8 cellular contexts compared by ENCODE assay signal in genomic region chr11:64762916-64763803, GRCh38. TPM values are rescaled to one million over a fixed set of nuclear protein-coding genes. Genes with fewer than 3 reads are reported as not detected.
DNase-seq lines count a peak whose midpoint lies in the region; ATAC-seq and TF ChIP-seq lines count a peak whose summit lies in the region.

No MANE protein-coding gene starts in this region.

- H3K9me3 Mint-ChIP-seq in CD4-positive, alpha-beta T cell = no peaks in the 10 kb centered on the region
- no peaks in the 10 kb centered on the region for H3K9me3 Mint-ChIP-seq in IgD-negative memory B cell
- H3K9me3 Mint-ChIP-seq in activated naive CD8-positive, alpha-beta T cell treated with anti-CD3 and anti-CD28 coated beads, Interleukin-2, amount 50 U/mL, for 24 hours = no peaks in the 10 kb centered on the region
- H3K9me3 Mint-ChIP-seq in stimulated activated naive CD8-positive, alpha-beta T cell treated with anti-CD3 and anti-CD28 coated beads, Interleukin-15, amount 100 ng/mL, for 72 hours = no peaks in the 10 kb centered on the region

- H3K4me3 ChIP-seq in iPS-20b (ENCODE audit: low read length) = peak overlapping the region; percentile 35; the same call in 1 of the 2 replicates

- TF ChIP-seq CTCF in CD4-positive, alpha-beta T cell (IDR thresholded peaks at IDR 0.05) = no peak

- POLR2A ChIA-PET in CD4-positive, alpha-beta T cell (lab: Charles Lee) = interaction anchor here (0.5 to 15.0 kb wide), 15 partner anchors 12 to 973 kb away, joined by 3 to 634 read pairs (median 4); partner anchors contain the start of genes EHD1, FAU, MAP4K2 and MRPL49

- H3K9me3 ChIP-seq in CD4-positive, alpha-beta T cell (ENCODE audit: control insufficient read depth, low read length) = no peaks in the 10 kb centered on the region
- H3K9me3 ChIP-seq in iPS-20b (ENCODE audit: insufficient read depth, low read depth, low read length) = no peaks in the 10 kb centered on the region

- CTCF ChIA-PET in CD4-positive, alpha-beta T cell (lab: Charles Lee) = interaction anchor here (0.9 to 5.9 kb wide), 3 partner anchors 16 to 25 kb away, joined by 3 to 45 read pairs (median 3); partner anchors contain the start of gene RASGRP2

- DNase-seq in CD4-positive, alpha-beta T cell = peak in 2 of 10 experiments; percentile 28 to 36
- DNase-seq in activated naive CD8-positive, alpha-beta T cell treated with anti-CD3 and anti-CD28 coated beads, Interleukin-2, amount 50 U/mL, for 24 hours = no peak
- no peak for DNase-seq in stimulated activated naive CD8-positive, alpha-beta T cell treated with anti-CD3 and anti-CD28 coated beads, Interleukin-15, amount 100 ng/mL, for 72 hours
- DNase-seq in ecto neural progenitor cell (ENCODE audit: low spot score) (no peak), epidermal melanocyte (ENCODE audit: insufficient read length, low spot score) (no peak), NCI-H748 (lab: John Stamatoyannopoulos, UW; ENCODE audit: unreplicated experiment) (no peak)

- peaks cover 52% of the 10 kb centered on the region for H3K36me3 ChIP-seq in iPS-20b (ENCODE audit: insufficient read depth, low read depth, low read length)

- peak overlapping the region; percentile 60 for H3K9ac ChIP-seq in iPS-20b (ENCODE audit: low read depth, low read length)

- H3K36me3 Mint-ChIP-seq in CD4-positive, alpha-beta T cell (ENCODE audit: low read depth) = peaks cover 73% of the 10 kb centered on the region
- peaks cover 11% of the 10 kb centered on the region for H3K36me3 Mint-ChIP-seq in IgD-negative memory B cell
- peaks cover 50% of the 10 kb centered on the region for H3K36me3 Mint-ChIP-seq in activated naive CD8-positive, alpha-beta T cell treated with anti-CD3 and anti-CD28 coated beads, Interleukin-2, amount 50 U/mL, for 24 hours (ENCODE audit: low read depth)

- H3K27ac ChIP-seq in CD4-positive, alpha-beta T cell (ENCODE audit: low read depth, low read length) = peak overlapping the region; percentile 46
- H3K27ac ChIP-seq in iPS-20b (ENCODE audit: low read length) = peak overlapping the region; percentile 62

- ATAC-seq in CD4-positive, alpha-beta T cell (ENCODE audit: poor library complexity) = peak; percentile 33
- ATAC-seq in activated naive CD8-positive, alpha-beta T cell treated with anti-CD3 and anti-CD28 coated beads, Interleukin-2, amount 50 U/mL, for 24 hours = no peak
- peak; percentile 6 for ATAC-seq in stimulated activated naive CD8-positive, alpha-beta T cell treated with anti-CD3 and anti-CD28 coated beads, Interleukin-15, amount 100 ng/mL, for 72 hours

- H3K27me3 ChIP-seq in CD4-positive, alpha-beta T cell (ENCODE audit: control insufficient read depth, insufficient read depth, low read length) = no peaks in the 10 kb centered on the region
- H3K27me3 ChIP-seq in iPS-20b (ENCODE audit: insufficient read depth, low read length) = no peaks in the 10 kb centered on the region

- intact Hi-C loops in CD4-positive, alpha-beta T cell (cut with DNase I, micrococcal nuclease) = no loop called here

- peak overlapping the region; percentile 86 for H3K4me3 Mint-ChIP-seq in CD4-positive, alpha-beta T cell
- H3K4me3 Mint-ChIP-seq in IgD-negative memory B cell = peak overlapping the region; percentile 68 to 91 (median 89)
- peak overlapping the region; percentile 70 for H3K4me3 Mint-ChIP-seq in activated naive CD8-positive, alpha-beta T cell treated with anti-CD3 and anti-CD28 coated beads, Interleukin-2, amount 50 U/mL, for 24 hours
- H3K4me3 Mint-ChIP-seq in stimulated activated naive CD8-positive, alpha-beta T cell treated with anti-CD3 and anti-CD28 coated beads, Interleukin-15, amount 100 ng/mL, for 72 hours = peak overlapping the region; percentile 65 to 84

- H3K4me1 Mint-ChIP-seq in CD4-positive, alpha-beta T cell (ENCODE audit: low read depth) = peaks cover 81% of the 10 kb centered on the region
- peaks cover 45 to 56% (median 45%) of the 10 kb centered on the region in 3 donors for H3K4me1 Mint-ChIP-seq in IgD-negative memory B cell
- H3K4me1 Mint-ChIP-seq in activated naive CD8-positive, alpha-beta T cell treated with anti-CD3 and anti-CD28 coated beads, Interleukin-2, amount 50 U/mL, for 24 hours = peaks cover 73% of the 10 kb centered on the region
- H3K4me1 Mint-ChIP-seq in stimulated activated naive CD8-positive, alpha-beta T cell treated with anti-CD3 and anti-CD28 coated beads, Interleukin-15, amount 100 ng/mL, for 72 hours = peaks cover 100% of the 10 kb centered on the region

- no peaks in the 10 kb centered on the region for H3K27me3 Mint-ChIP-seq in CD4-positive, alpha-beta T cell
- peaks cover 3% of the 10 kb centered on the region for H3K27me3 Mint-ChIP-seq in IgD-negative memory B cell
- H3K27me3 Mint-ChIP-seq in activated naive CD8-positive, alpha-beta T cell treated with anti-CD3 and anti-CD28 coated beads, Interleukin-2, amount 50 U/mL, for 24 hours = no peaks in the 10 kb centered on the region
- H3K27me3 Mint-ChIP-seq in stimulated activated naive CD8-positive, alpha-beta T cell treated with anti-CD3 and anti-CD28 coated beads, Interleukin-15, amount 100 ng/mL, for 72 hours = no peaks in the 10 kb centered on the region

- peaks cover 49% of the 10 kb centered on the region; the same call in 1 of the 2 replicates for H3K4me1 ChIP-seq in iPS-20b (ENCODE audit: insufficient read depth, low read length)

- H3K27ac Mint-ChIP-seq in CD4-positive, alpha-beta T cell = peak overlapping the region; percentile 85
- H3K27ac Mint-ChIP-seq in IgD-negative memory B cell = peak overlapping the region; percentile 95 to 99 (median 99)
- H3K27ac Mint-ChIP-seq in activated naive CD8-positive, alpha-beta T cell treated with anti-CD3 and anti-CD28 coated beads, Interleukin-2, amount 50 U/mL, for 24 hours = peak overlapping the region; percentile 92
- peak overlapping the region; percentile 75 to 89 for H3K27ac Mint-ChIP-seq in stimulated activated naive CD8-positive, alpha-beta T cell treated with anti-CD3 and anti-CD28 coated beads, Interleukin-15, amount 100 ng/mL, for 72 hours

RNA-seq across cellular contexts. Expression of gene PYGM, which starts 3.4 kb away (rescaled TPM):
- 1 to 10 TPM; 5.0 to 6.0 TPM for total RNA-seq in CD4-positive, alpha-beta T cell
- 2.0 TPM for polyA plus RNA-seq in IgD-negative memory B cell

RNA-seq across cellular contexts. Expression of gene SF1, which starts 15.2 kb away (rescaled TPM):
- total RNA-seq in CD4-positive, alpha-beta T cell = 1,000 to 10,000 TPM; 1,632 to 1,657 TPM
- polyA plus RNA-seq in IgD-negative memory B cell = 170 TPM

RNA-seq across cellular contexts. Expression of gene RASGRP2, which starts 19.2 kb away (rescaled TPM):
- total RNA-seq in CD4-positive, alpha-beta T cell = 100 to 1,000 TPM; 668 to 672 TPM
- 350 TPM for polyA plus RNA-seq in IgD-negative memory B cell

RNA-seq across cellular contexts. Expression of gene MAP4K2, which starts 39.9 kb away (rescaled TPM):
- 10 to 100 TPM; 71.9 to 74.1 TPM for total RNA-seq in CD4-positive, alpha-beta T cell
- 68.1 TPM for polyA plus RNA-seq in IgD-negative memory B cell

RNA-seq across cellular contexts. Expression of gene NRXN2, which starts 40.2 kb away (rescaled TPM):
- under 1 TPM; 0.05 to 0.31 TPM for total RNA-seq in CD4-positive, alpha-beta T cell
- polyA plus RNA-seq in IgD-negative memory B cell = not detected
